ENCODE assay signal across 10 cellular contexts in genomic region chr5:14463629-14464028, GRCh38.
DNase-seq lines count a peak whose midpoint lies in the region; TF ChIP-seq lines count a peak whose summit lies in the region.
"Had no signal": no experiment of that assay in that cellular context is flagged by ENCODE, and none has a peak within 500 bp of the region (broad histone marks: within the 10 kb centered on the region; RNA-seq: fewer than 3 reads in every experiment).

No MANE protein-coding gene starts in this region.

- no peak for TF ChIP-seq CTCF in PC-9 (conservative IDR thresholded peaks at IDR 0.05)

- H3K79me2 ChIP-seq in PC-9 (ENCODE audit: low read depth) = no peaks in the 10 kb centered on the region

- H3K4me2 ChIP-seq in PC-9 (no peak overlapping the region), skeletal muscle satellite cell (ENCODE audit: low read length) (peak overlapping the region; percentile 28)

- no TSS peak for BruUV-seq in PC-9 (replicated peaks; lab: Mats Ljungman, UMichigan)

- H3F3A ChIP-seq in PC-9 (ENCODE audit: insufficient read depth, low read depth) = peaks cover 12% of the 10 kb centered on the region; the same call in 1 of the 2 replicates

- H3K9ac ChIP-seq in skeletal muscle satellite cell (ENCODE audit: low read depth, low read length) = peak overlapping the region; percentile 5

- H3K4me3 ChIP-seq in PC-9 = no peak overlapping the region
- no peak overlapping the region for H3K4me3 ChIP-seq in skeletal muscle satellite cell (ENCODE audit: low read length)

- H3K4me1 ChIP-seq in PC-9 (replicated peaks; ENCODE audit: insufficient read depth) = no peaks in the 10 kb centered on the region
- peaks cover 49% of the 10 kb centered on the region for H3K4me1 ChIP-seq in skeletal muscle satellite cell (ENCODE audit: control insufficient read depth, insufficient read depth, low read length)

- peaks cover 4% of the 10 kb centered on the region; the same call in 1 of the 2 replicates for H4K20me1 ChIP-seq in PC-9 (ENCODE audit: insufficient read depth)

- POLR2A ChIA-PET in PC-9 (lab: Charles Lee; ENCODE audit: unreplicated experiment) = interaction anchor here (0.6 kb wide), 1 partner anchor 259 kb away, joined by 4 read pairs; no protein-coding TSS in a partner anchor

- H3K27ac ChIP-seq in PC-9 = peak overlapping the region; percentile 28; the same call in 1 of the 2 replicates

- H2AFZ ChIP-seq in PC-9 = no peak overlapping the region

- no peaks in the 10 kb centered on the region for H3K9me3 ChIP-seq in PC-9 (ENCODE audit: insufficient read depth, low read depth)
- H3K9me3 ChIP-seq in skeletal muscle satellite cell (replicated peaks; ENCODE audit: low read length) = no peaks in the 10 kb centered on the region

- no peaks in the 10 kb centered on the region for H3K9me2 ChIP-seq in PC-9 (ENCODE audit: insufficient read depth)

- H3K27me3 ChIP-seq in PC-9 (ENCODE audit: insufficient read depth, low read depth) (no peaks in the 10 kb centered on the region), skeletal muscle satellite cell (ENCODE audit: control insufficient read depth, insufficient read depth, low read length) (no peaks in the 10 kb centered on the region)

- peak; percentile 14 for DNase-seq in NCI-H1092 (lab: John Stamatoyannopoulos, UW)
- no peak for DNase-seq in NCI-H1092 treated with DMSO at 0.1 percent for 48 hours (lab: John Stamatoyannopoulos, UW)
- DNase-seq in PC-9 = peak in 1 of 2 experiments; percentile 76
- DNase-seq in fibroblast of peridontal ligament (ENCODE audit: extremely low read depth) = peak; percentile 33
- DNase-seq in activated CD8-positive, alpha-beta memory T cell treated with anti-CD3 and anti-CD28 coated beads for 24 hours = no peak
- DNase-seq in activated CD4-positive, alpha-beta T cell treated with anti-CD3 and anti-CD28 coated beads for 4 hours = no peak
- no peak for DNase-seq in cortex of kidney (lab: John Stamatoyannopoulos, UW)
- DNase-seq: 8988T; activated CD4-positive, CD25-positive, alpha-beta regulatory T cell had no signal

- H3K36me3 ChIP-seq in PC-9 (ENCODE audit: low read depth) = peaks cover 13% of the 10 kb centered on the region; the same call in 1 of the 2 replicates
- peaks cover 96% of the 10 kb centered on the region for H3K36me3 ChIP-seq in skeletal muscle satellite cell (ENCODE audit: insufficient read depth, low read length)

- CTCF ChIA-PET in PC-9 (lab: Charles Lee) = no interaction called here

- intact Hi-C loops in PC-9 (cut with micrococcal nuclease; ENCODE audit: unreplicated experiment) = no loop called here

Comparison
In these comparisons a context has a peak if more than half of its experiments do, and no peak if none do; other contexts are left out.
1. DNase-seq: peak in NCI-H1092 (single experiment) and fibroblast of peridontal ligament (single experiment); none in NCI-H1092 treated with DMSO at 0.1 percent for 48 hours (single experiment), activated CD8-positive, alpha-beta memory T cell treated with anti-CD3 and anti-CD28 coated beads for 24 hours (single experiment), activated CD4-positive, alpha-beta T cell treated with anti-CD3 and anti-CD28 coated beads for 4 hours (0 of 2) and cortex of kidney (single experiment).